Comparison of ENCODE assay signal across 9 cellular contexts in genomic region chr1:27001570-27002360, GRCh38. TPM values are rescaled to one million over a fixed set of nuclear protein-coding genes. Genes with fewer than 3 reads are reported as not detected.
DNase-seq lines count a peak whose midpoint lies in the region; ATAC-seq and TF ChIP-seq lines count a peak whose summit lies in the region.
"Had no signal": no experiment of that assay in that cellular context is flagged by ENCODE, and none has a peak within 500 bp of the region (broad histone marks: within the 10 kb centered on the region; RNA-seq: fewer than 3 reads in every experiment).

No MANE protein-coding gene starts in this region.

- no peak overlapping the region for H3K4me3 Mint-ChIP-seq in activated CD8-positive, alpha-beta T cell treated with anti-CD3 and anti-CD28 coated beads for 36 hours

- no peak overlapping the region for H4K8ac ChIP-seq in trophoblast cell (ENCODE audit: low read depth, low read length)

- no peak overlapping the region for H3K4me3 ChIP-seq in DOHH2 (ENCODE audit: low read length)
- H3K4me3 ChIP-seq in gastroesophageal sphincter, result no peak overlapping the region
- H3K4me3 ChIP-seq in trophoblast cell (ENCODE audit: low read depth, low read length), result no peak overlapping the region

- H3K36me3 ChIP-seq in DOHH2 (ENCODE audit: control insufficient read depth, low read length) (no peaks in the 10 kb centered on the region), gastroesophageal sphincter (peaks cover 0 to 44% of the 10 kb centered on the region in 2 donors), trophoblast cell (ENCODE audit: control insufficient read depth in 1 of 2, insufficient read depth in 2 of 2, low read length in 2 of 2) (peaks cover 19 to 27% of the 10 kb centered on the region in 2 experiments)

- H3K4me1 ChIP-seq in DOHH2 (ENCODE audit: control insufficient read depth, low read length), result peaks cover 14% of the 10 kb centered on the region
- H3K4me1 ChIP-seq in gastroesophageal sphincter, result peaks cover 25 to 100% (median 51%) of the 10 kb centered on the region in 3 donors
- H3K4me1 ChIP-seq in trophoblast cell (ENCODE audit: control insufficient read depth in 1 of 2, insufficient read depth in 2 of 2, low read length in 2 of 2), result peaks cover 28 to 49% of the 10 kb centered on the region in 2 experiments

- no peak overlapping the region for H3K27ac Mint-ChIP-seq in activated CD8-positive, alpha-beta T cell treated with anti-CD3 and anti-CD28 coated beads for 36 hours

- peak overlapping the region; percentile 18 for H2AK5ac ChIP-seq in trophoblast cell (ENCODE audit: low read length)

- H3K27me3 ChIP-seq in DOHH2 (ENCODE audit: control insufficient read depth, low read length) (peaks cover 25% of the 10 kb centered on the region), gastroesophageal sphincter (no peaks in the 10 kb centered on the region), trophoblast cell (ENCODE audit: insufficient read depth, low read length) (no peaks in the 10 kb centered on the region)

- no peak overlapping the region for H2BK12ac ChIP-seq in trophoblast cell (ENCODE audit: low read length)

- peaks cover 6% of the 10 kb centered on the region for H3K27me3 Mint-ChIP-seq in activated CD8-positive, alpha-beta T cell treated with anti-CD3 and anti-CD28 coated beads for 36 hours

- no peaks in the 10 kb centered on the region for H3K9me3 ChIP-seq in DOHH2 (ENCODE audit: control insufficient read depth, insufficient read depth, low read length)
- no peaks in the 10 kb centered on the region for H3K9me3 ChIP-seq in gastroesophageal sphincter
- peaks cover 2% of the 10 kb centered on the region for H3K9me3 ChIP-seq in trophoblast cell (ENCODE audit: insufficient read depth, low read depth, low read length)

- H3K14ac ChIP-seq in trophoblast cell (ENCODE audit: low read length), result no peak overlapping the region

- H3K79me2 ChIP-seq in DOHH2 (ENCODE audit: control insufficient read depth, low read length), result no peaks in the 10 kb centered on the region
- H3K79me2 ChIP-seq in trophoblast cell (ENCODE audit: control insufficient read depth, insufficient read depth, low read length, poor library complexity), result peaks cover 2% of the 10 kb centered on the region

- DNase-seq in RWPE1 (ENCODE audit: low spot score) (no peak), trophoblast cell (no peak)
- DNase-seq in activated CD8-positive, alpha-beta T cell treated with anti-CD3 and anti-CD28 coated beads for 36 hours, result no peak
- no peak for DNase-seq in effector CD8-positive, alpha-beta T cell (lab: John Stamatoyannopoulos, UW)

- CTCF ChIA-PET in RWPE1 (lab: Yijun Ruan, JAX), result interaction anchor here (0.6 kb wide), 1 partner anchor 8 kb away, joined by 3 read pairs; no protein-coding TSS in a partner anchor
- CTCF ChIA-PET in activated CD8-positive, alpha-beta T cell treated with anti-CD3 and anti-CD28 coated beads for 36 hours (lab: Charles Lee), result no interaction called here

- peaks cover 5% of the 10 kb centered on the region for H3K4me1 Mint-ChIP-seq in activated CD8-positive, alpha-beta T cell treated with anti-CD3 and anti-CD28 coated beads for 36 hours (ENCODE audit: low read depth)

- no peak overlapping the region for H2BK120ac ChIP-seq in trophoblast cell (ENCODE audit: insufficient read depth, low read length, poor library complexity)

- H3K9me3 Mint-ChIP-seq in activated CD8-positive, alpha-beta T cell treated with anti-CD3 and anti-CD28 coated beads for 36 hours, result no peaks in the 10 kb centered on the region

- peak overlapping the region; percentile 6 for H3K18ac ChIP-seq in trophoblast cell (ENCODE audit: low read length)

- no peaks in the 10 kb centered on the region for H3K36me3 Mint-ChIP-seq in activated CD8-positive, alpha-beta T cell treated with anti-CD3 and anti-CD28 coated beads for 36 hours (ENCODE audit: low read depth)

- peak overlapping the region; percentile 38 for H3K4me2 ChIP-seq in DOHH2 (ENCODE audit: low read length)
- no peak overlapping the region for H3K4me2 ChIP-seq in trophoblast cell (ENCODE audit: low read length)

- H2BK5ac ChIP-seq in trophoblast cell (ENCODE audit: low read depth, low read length, poor library complexity), result no peak overlapping the region

- H3K27ac ChIP-seq in DOHH2 (ENCODE audit: low read depth, low read length) (no peak overlapping the region), RWPE1 (peak overlapping the region; percentile 99), gastroesophageal sphincter (peak overlapping the region; percentile 87 to 98 (median 93)), trophoblast cell (ENCODE audit: low read depth, low read length) (no peak overlapping the region)

- WGBS in gastroesophageal sphincter (ENCODE audit: low coverage in 1 of 2), 2 donors, result 31 to 52% methylated on average over 6 to 8 of the region's 13 CpGs
- WGBS in trophoblast cell (ENCODE audit: extremely low coverage, insufficient coverage, insufficient read length), result no CpG with 5 or more reads among the region's 13 CpGs

- H4K12ac ChIP-seq in trophoblast cell (ENCODE audit: low read depth, low read length), result no peak overlapping the region

- POLR2A ChIA-PET in RWPE1 (lab: Yijun Ruan, JAX; ENCODE audit: low non-redundant PET), result no interaction called here
- POLR2A ChIA-PET in activated CD8-positive, alpha-beta T cell treated with anti-CD3 and anti-CD28 coated beads for 36 hours (lab: Charles Lee), result interaction anchor here (0.7 kb wide), 1 partner anchor 358 kb away, joined by 3 read pairs; no protein-coding TSS in a partner anchor

- no peaks in the 10 kb centered on the region for H3F3A ChIP-seq in DOHH2 (ENCODE audit: control insufficient read depth, insufficient read depth)

- H3K9ac ChIP-seq in trophoblast cell (ENCODE audit: low read length), result no peak overlapping the region

- peak; percentile 2 for ATAC-seq in gastroesophageal sphincter
- no peak for ATAC-seq in activated CD8-positive, alpha-beta T cell treated with anti-CD3 and anti-CD28 coated beads for 36 hours
- ATAC-seq in SK-N-SH treated with all-trans-retinoic acid at 6 μM for 48 hours, result no peak
- no peak for ATAC-seq in GM18873 (IDR thresholded peaks at IDR 0.05; ENCODE audit: low FRiP score, unreplicated experiment)

- no peak for TF ChIP-seq POLR2A in gastroesophageal sphincter (IDR thresholded peaks at IDR 0.05)

- no peak overlapping the region for H2AFZ ChIP-seq in trophoblast cell (ENCODE audit: insufficient read depth, low read length, poor library complexity)

- H3K4ac ChIP-seq in trophoblast cell (ENCODE audit: low read depth, low read length), result no peak overlapping the region

- H3K79me1 ChIP-seq in trophoblast cell (ENCODE audit: low read length), result peaks cover 12% of the 10 kb centered on the region

- H3K9me2 ChIP-seq in DOHH2 (replicated peaks; ENCODE audit: control insufficient read depth, low read length), result no peaks in the 10 kb centered on the region

- intact Hi-C loops in activated CD8-positive, alpha-beta T cell treated with anti-CD3 and anti-CD28 coated beads for 36 hours (cut with micrococcal nuclease), result no loop called here

- H3K23ac ChIP-seq in trophoblast cell (ENCODE audit: low read length), result no peak overlapping the region

- TF ChIP-seq EP300 in gastroesophageal sphincter (IDR thresholded peaks at IDR 0.05), result no peak

- H4K20me1 ChIP-seq in DOHH2 (ENCODE audit: control insufficient read depth, insufficient read depth, low read depth, low read length), result no peaks in the 10 kb centered on the region

- no peak overlapping the region for H4K91ac ChIP-seq in trophoblast cell (ENCODE audit: low read depth, low read length)

- TF ChIP-seq CTCF in DOHH2 (IDR thresholded peaks at IDR 0.05; ENCODE audit: low read depth, low read length, poor library complexity, severe bottlenecking), result no peak
- TF ChIP-seq CTCF in RWPE1 (conservative IDR thresholded peaks at IDR 0.05; ENCODE audit: low read depth), result no peak
- TF ChIP-seq CTCF in gastroesophageal sphincter (IDR thresholded peaks at IDR 0.05), result no peak
- TF ChIP-seq CTCF in activated CD8-positive, alpha-beta T cell treated with anti-CD3 and anti-CD28 coated beads for 36 hours (IDR thresholded peaks at IDR 0.05), result no peak

TF ChIP-seq in SK-N-SH treated with all-trans-retinoic acid at 6 μM for 48 hours, 23 proteins besides CTCF, POLR2A, EP300 and RAD21 (continues in another document):
- TF ChIP-seq ZFP30 (CRISPR knock-in tag; IDR thresholded peaks at IDR 0.05) (no peak), CSRNP3 (CRISPR knock-in tag; IDR thresholded peaks at IDR 0.05) (no peak)

RNA-seq across cellular contexts. Expression of gene TRNP1, which starts 8.3 kb away (rescaled TPM):
- 10 to 100 TPM; 15.9 to 48.4 (median 38.8) TPM for total RNA-seq in gastroesophageal sphincter
- 1.8 and 2.3 TPM in 2 replicates for polyA plus RNA-seq in trophoblast cell (2013)
- total RNA-seq in activated CD8-positive, alpha-beta T cell treated with anti-CD3 and anti-CD28 coated beads for 36 hours, result under 1 TPM; 0.16 to 0.38 TPM

RNA-seq across cellular contexts. Expression of gene TENT5B, which starts 10.9 kb away (rescaled TPM):
- 100 to 1,000 TPM in 3 of 4 donors, 10 to 100 TPM in 1; 89.9 to 284 (median 166) TPM for total RNA-seq in gastroesophageal sphincter
- polyA plus RNA-seq in trophoblast cell (2013), result 10.9 and 11.1 TPM in 2 replicates
- total RNA-seq in activated CD8-positive, alpha-beta T cell treated with anti-CD3 and anti-CD28 coated beads for 36 hours, result not detected

RNA-seq across cellular contexts. Expression of gene KDF1, which starts 41.5 kb away (rescaled TPM):
- 1 to 10 TPM in 1 of 4 donors, not detected in 3; 2.3 TPM for total RNA-seq in gastroesophageal sphincter
- polyA plus RNA-seq in trophoblast cell (2013), result 10.6 and 10.8 TPM in 2 replicates
- total RNA-seq in activated CD8-positive, alpha-beta T cell treated with anti-CD3 and anti-CD28 coated beads for 36 hours, result under 1 TPM; 0.18 to 0.27 TPM
- total RNA-seq: aorta had no signal

Comparison
In these comparisons a context has a peak if more than half of its experiments do, and no peak if none do; other contexts are left out.
1. H3K27ac ChIP-seq: peak in RWPE1 (single experiment) and gastroesophageal sphincter (4 of 4); none in DOHH2 (single experiment) and trophoblast cell (single experiment).
2. RNA of gene TRNP1, which starts 8.3 kb away (total RNA-seq): 15.9 to 48.4 TPM in gastroesophageal sphincter; 0.16 to 0.38 TPM in activated CD8-positive, alpha-beta T cell treated with anti-CD3 and anti-CD28 coated beads for 36 hours; every median in the first group is over 10 times any median in the second.
3. RNA of gene TENT5B, which starts 10.9 kb away (total RNA-seq): 89.9 to 284 TPM in gastroesophageal sphincter; not detected in activated CD8-positive, alpha-beta T cell treated with anti-CD3 and anti-CD28 coated beads for 36 hours; every median in the first group is over 10 times any median in the second.